1 cellular context compared by ENCODE assay signal in the genomic region with DNA sequence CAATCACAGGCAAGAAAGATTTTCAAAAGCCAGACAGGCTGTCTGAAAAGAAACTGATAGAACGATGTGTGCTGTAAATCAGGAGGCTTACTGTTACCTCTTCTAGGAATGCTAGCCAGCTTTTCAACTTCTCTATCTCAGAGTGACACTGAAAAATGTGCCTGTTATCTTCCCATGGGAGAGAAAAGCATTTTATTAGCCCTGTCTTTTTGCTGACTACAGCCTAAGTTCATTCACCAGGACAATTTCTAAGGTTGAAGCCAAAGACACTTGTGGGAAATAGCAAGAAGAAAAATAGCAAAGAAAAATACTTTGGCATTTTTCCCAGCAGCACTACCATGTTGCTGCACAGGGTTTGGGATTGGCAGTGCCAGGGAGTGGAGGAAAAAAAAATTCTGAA.
A peak's percentile ranks its signal among the peaks of the same experiment; 100 is the strongest.
TF ChIP-seq lines count a peak whose summit lies in the region.

No MANE protein-coding gene starts in this region.

TF ChIP-seq in K562, 482 proteins besides CTCF, POLR2A, EP300 and RAD21 (continues in another document):
- TF ChIP-seq YBX1 (IDR thresholded peaks at IDR 0.05) (no peak), CHD2 (IDR thresholded peaks at IDR 0.05; ENCODE audit: low read depth, low read length) (no peak), FOXP1 (CRISPR knock-in tag; IDR thresholded peaks at IDR 0.05) (no peak), NFIC (IDR thresholded peaks at IDR 0.05) (peak; percentile 26; the same call in 1 of the 2 replicates), HEY1 (CRISPR knock-in tag; IDR thresholded peaks at IDR 0.05; ENCODE audit: borderline replicate concordance) (no peak), NUFIP1 (IDR thresholded peaks at IDR 0.05; ENCODE audit: partially characterized antibody) (no peak), HDAC1 (IDR thresholded peaks at IDR 0.05) (peak in 1 of 2 experiments; percentile 83; a peak in 2 of 4 replicates), U2AF1 (optimal IDR thresholded peaks at IDR 0.05; ENCODE audit: low read depth, low read length) (no peak), STAT5A (IDR thresholded peaks at IDR 0.05; ENCODE audit: borderline replicate concordance, low read length) (peak; percentile 18; the same call in 1 of the 2 replicates), RBM14 (IDR thresholded peaks at IDR 0.05; ENCODE audit: borderline replicate concordance, insufficient read depth, low read depth, low read length) (no peak), SMARCA5 (IDR thresholded peaks at IDR 0.05) (no peak), CCAR2 (IDR thresholded peaks at IDR 0.05; ENCODE audit: low read depth, low read length) (no peak), MTA2 (IDR thresholded peaks at IDR 0.05; ENCODE audit: low read depth) (no peak), CBX3 (IDR thresholded peaks at IDR 0.05; ENCODE audit: borderline replicate concordance in 1 of 2, low read length in 2 of 2) (no peak), RBM17 (IDR thresholded peaks at IDR 0.05; ENCODE audit: borderline replicate concordance, low read depth, low read length) (no peak), FOSL1 (tag; conservative IDR thresholded peaks at IDR 0.05) (no peak), KAT7 (CRISPR knock-in tag; IDR thresholded peaks at IDR 0.05; ENCODE audit: borderline replicate concordance) (no peak), NELFE (IDR thresholded peaks at IDR 0.05; ENCODE audit: insufficient read depth, insufficient read length) (no peak), RBM22 (IDR thresholded peaks at IDR 0.05; ENCODE audit: low read depth, low read length, poor library complexity, severe bottlenecking) (no peak), CSDE1 (IDR thresholded peaks at IDR 0.05) (no peak), ZNF551 (CRISPR knock-in tag; IDR thresholded peaks at IDR 0.05) (no peak), MTA3 (IDR thresholded peaks at IDR 0.05; ENCODE audit: borderline replicate concordance) (no peak), HDAC6 (IDR thresholded peaks at IDR 0.05; ENCODE audit: low read depth, low read length) (no peak), WHSC1 (IDR thresholded peaks at IDR 0.05; ENCODE audit: low read length) (no peak), KLF16 (IDR thresholded peaks at IDR 0.05) (no peak), ZNF253 (CRISPR knock-in tag; conservative IDR thresholded peaks at IDR 0.05) (no peak), OTX1 (CRISPR knock-in tag; IDR thresholded peaks at IDR 0.05) (no peak), KAT2B (IDR thresholded peaks at IDR 0.05; ENCODE audit: low read depth, low read length) (no peak), MCM5 (IDR thresholded peaks at IDR 0.05; ENCODE audit: low read depth) (no peak), ZNF668 (CRISPR knock-in tag; IDR thresholded peaks at IDR 0.05) (no peak), ZBTB7A (IDR thresholded peaks at IDR 0.05; ENCODE audit: borderline replicate concordance, control insufficient read depth, low read depth, low read length) (no peak), MAFK (IDR thresholded peaks at IDR 0.05; ENCODE audit: low read length) (peak; percentile 62), TBL1XR1 (IDR thresholded peaks at IDR 0.05; ENCODE audit: low read length in 2 of 2) (peak in 1 of 2 experiments; percentile 45; a peak in 2 of 4 replicates)
- TF ChIP-seq, protein P1, sequence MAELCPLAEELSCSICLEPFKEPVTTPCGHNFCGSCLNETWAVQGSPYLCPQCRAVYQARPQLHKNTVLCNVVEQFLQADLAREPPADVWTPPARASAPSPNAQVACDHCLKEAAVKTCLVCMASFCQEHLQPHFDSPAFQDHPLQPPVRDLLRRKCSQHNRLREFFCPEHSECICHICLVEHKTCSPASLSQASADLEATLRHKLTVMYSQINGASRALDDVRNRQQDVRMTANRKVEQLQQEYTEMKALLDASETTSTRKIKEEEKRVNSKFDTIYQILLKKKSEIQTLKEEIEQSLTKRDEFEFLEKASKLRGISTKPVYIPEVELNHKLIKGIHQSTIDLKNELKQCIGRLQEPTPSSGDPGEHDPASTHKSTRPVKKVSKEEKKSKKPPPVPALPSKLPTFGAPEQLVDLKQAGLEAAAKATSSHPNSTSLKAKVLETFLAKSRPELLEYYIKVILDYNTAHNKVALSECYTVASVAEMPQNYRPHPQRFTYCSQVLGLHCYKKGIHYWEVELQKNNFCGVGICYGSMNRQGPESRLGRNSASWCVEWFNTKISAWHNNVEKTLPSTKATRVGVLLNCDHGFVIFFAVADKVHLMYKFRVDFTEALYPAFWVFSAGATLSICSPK (IDR thresholded peaks at IDR 0.05; ENCODE audit: borderline replicate concordance), result no peak
- TF ChIP-seq, protein P2, sequence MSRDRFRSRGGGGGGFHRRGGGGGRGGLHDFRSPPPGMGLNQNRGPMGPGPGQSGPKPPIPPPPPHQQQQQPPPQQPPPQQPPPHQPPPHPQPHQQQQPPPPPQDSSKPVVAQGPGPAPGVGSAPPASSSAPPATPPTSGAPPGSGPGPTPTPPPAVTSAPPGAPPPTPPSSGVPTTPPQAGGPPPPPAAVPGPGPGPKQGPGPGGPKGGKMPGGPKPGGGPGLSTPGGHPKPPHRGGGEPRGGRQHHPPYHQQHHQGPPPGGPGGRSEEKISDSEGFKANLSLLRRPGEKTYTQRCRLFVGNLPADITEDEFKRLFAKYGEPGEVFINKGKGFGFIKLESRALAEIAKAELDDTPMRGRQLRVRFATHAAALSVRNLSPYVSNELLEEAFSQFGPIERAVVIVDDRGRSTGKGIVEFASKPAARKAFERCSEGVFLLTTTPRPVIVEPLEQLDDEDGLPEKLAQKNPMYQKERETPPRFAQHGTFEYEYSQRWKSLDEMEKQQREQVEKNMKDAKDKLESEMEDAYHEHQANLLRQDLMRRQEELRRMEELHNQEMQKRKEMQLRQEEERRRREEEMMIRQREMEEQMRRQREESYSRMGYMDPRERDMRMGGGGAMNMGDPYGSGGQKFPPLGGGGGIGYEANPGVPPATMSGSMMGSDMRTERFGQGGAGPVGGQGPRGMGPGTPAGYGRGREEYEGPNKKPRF (IDR thresholded peaks at IDR 0.05; ENCODE audit: low read depth, low read length), result no peak
- TF ChIP-seq, protein P3, sequence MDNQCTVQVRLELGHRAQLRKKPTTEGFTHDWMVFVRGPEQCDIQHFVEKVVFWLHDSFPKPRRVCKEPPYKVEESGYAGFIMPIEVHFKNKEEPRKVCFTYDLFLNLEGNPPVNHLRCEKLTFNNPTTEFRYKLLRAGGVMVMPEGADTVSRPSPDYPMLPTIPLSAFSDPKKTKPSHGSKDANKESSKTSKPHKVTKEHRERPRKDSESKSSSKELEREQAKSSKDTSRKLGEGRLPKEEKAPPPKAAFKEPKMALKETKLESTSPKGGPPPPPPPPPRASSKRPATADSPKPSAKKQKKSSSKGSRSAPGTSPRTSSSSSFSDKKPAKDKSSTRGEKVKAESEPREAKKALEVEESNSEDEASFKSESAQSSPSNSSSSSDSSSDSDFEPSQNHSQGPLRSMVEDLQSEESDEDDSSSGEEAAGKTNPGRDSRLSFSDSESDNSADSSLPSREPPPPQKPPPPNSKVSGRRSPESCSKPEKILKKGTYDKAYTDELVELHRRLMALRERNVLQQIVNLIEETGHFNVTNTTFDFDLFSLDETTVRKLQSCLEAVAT (IDR thresholded peaks at IDR 0.05), result no peak
- TF ChIP-seq, protein P4, sequence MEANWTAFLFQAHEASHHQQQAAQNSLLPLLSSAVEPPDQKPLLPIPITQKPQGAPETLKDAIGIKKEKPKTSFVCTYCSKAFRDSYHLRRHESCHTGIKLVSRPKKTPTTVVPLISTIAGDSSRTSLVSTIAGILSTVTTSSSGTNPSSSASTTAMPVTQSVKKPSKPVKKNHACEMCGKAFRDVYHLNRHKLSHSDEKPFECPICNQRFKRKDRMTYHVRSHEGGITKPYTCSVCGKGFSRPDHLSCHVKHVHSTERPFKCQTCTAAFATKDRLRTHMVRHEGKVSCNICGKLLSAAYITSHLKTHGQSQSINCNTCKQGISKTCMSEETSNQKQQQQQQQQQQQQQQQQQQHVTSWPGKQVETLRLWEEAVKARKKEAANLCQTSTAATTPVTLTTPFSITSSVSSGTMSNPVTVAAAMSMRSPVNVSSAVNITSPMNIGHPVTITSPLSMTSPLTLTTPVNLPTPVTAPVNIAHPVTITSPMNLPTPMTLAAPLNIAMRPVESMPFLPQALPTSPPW (CRISPR knock-in tag; IDR thresholded peaks at IDR 0.05), result no peak
- TF ChIP-seq, protein P5, sequence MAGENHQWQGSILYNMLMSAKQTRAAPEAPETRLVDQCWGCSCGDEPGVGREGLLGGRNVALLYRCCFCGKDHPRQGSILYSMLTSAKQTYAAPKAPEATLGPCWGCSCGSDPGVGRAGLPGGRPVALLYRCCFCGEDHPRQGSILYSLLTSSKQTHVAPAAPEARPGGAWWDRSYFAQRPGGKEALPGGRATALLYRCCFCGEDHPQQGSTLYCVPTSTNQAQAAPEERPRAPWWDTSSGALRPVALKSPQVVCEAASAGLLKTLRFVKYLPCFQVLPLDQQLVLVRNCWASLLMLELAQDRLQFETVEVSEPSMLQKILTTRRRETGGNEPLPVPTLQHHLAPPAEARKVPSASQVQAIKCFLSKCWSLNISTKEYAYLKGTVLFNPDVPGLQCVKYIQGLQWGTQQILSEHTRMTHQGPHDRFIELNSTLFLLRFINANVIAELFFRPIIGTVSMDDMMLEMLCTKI (IDR thresholded peaks at IDR 0.05; ENCODE audit: partially characterized antibody), result no peak
- TF ChIP-seq, protein P6, sequence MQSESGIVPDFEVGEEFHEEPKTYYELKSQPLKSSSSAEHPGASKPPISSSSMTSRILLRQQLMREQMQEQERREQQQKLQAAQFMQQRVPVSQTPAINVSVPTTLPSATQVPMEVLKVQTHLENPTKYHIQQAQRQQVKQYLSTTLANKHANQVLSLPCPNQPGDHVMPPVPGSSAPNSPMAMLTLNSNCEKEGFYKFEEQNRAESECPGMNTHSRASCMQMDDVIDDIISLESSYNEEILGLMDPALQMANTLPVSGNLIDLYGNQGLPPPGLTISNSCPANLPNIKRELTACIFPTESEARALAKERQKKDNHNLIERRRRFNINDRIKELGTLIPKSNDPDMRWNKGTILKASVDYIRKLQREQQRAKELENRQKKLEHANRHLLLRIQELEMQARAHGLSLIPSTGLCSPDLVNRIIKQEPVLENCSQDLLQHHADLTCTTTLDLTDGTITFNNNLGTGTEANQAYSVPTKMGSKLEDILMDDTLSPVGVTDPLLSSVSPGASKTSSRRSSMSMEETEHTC (IDR thresholded peaks at IDR 0.05), result no peak
- TF ChIP-seq, protein P7, sequence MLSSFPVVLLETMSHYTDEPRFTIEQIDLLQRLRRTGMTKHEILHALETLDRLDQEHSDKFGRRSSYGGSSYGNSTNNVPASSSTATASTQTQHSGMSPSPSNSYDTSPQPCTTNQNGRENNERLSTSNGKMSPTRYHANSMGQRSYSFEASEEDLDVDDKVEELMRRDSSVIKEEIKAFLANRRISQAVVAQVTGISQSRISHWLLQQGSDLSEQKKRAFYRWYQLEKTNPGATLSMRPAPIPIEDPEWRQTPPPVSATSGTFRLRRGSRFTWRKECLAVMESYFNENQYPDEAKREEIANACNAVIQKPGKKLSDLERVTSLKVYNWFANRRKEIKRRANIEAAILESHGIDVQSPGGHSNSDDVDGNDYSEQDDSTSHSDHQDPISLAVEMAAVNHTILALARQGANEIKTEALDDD (IDR thresholded peaks at IDR 0.05), result no peak
- TF ChIP-seq, protein P8, sequence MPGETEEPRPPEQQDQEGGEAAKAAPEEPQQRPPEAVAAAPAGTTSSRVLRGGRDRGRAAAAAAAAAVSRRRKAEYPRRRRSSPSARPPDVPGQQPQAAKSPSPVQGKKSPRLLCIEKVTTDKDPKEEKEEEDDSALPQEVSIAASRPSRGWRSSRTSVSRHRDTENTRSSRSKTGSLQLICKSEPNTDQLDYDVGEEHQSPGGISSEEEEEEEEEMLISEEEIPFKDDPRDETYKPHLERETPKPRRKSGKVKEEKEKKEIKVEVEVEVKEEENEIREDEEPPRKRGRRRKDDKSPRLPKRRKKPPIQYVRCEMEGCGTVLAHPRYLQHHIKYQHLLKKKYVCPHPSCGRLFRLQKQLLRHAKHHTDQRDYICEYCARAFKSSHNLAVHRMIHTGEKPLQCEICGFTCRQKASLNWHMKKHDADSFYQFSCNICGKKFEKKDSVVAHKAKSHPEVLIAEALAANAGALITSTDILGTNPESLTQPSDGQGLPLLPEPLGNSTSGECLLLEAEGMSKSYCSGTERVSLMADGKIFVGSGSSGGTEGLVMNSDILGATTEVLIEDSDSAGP (CRISPR knock-in tag; IDR thresholded peaks at IDR 0.05), result no peak
- TF ChIP-seq, protein P9, sequence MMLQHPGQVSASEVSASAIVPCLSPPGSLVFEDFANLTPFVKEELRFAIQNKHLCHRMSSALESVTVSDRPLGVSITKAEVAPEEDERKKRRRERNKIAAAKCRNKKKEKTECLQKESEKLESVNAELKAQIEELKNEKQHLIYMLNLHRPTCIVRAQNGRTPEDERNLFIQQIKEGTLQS (IDR thresholded peaks at IDR 0.05), result no peak
- TF ChIP-seq, protein P9 (CRISPR knock-in tag; conservative IDR thresholded peaks at IDR 0.05), result no peak
- TF ChIP-seq, protein P10, sequence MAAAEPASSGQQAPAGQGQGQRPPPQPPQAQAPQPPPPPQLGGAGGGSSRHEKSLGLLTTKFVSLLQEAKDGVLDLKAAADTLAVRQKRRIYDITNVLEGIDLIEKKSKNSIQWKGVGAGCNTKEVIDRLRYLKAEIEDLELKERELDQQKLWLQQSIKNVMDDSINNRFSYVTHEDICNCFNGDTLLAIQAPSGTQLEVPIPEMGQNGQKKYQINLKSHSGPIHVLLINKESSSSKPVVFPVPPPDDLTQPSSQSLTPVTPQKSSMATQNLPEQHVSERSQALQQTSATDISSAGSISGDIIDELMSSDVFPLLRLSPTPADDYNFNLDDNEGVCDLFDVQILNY (CRISPR knock-in tag; IDR thresholded peaks at IDR 0.05), result no peak
- TF ChIP-seq, protein P11, sequence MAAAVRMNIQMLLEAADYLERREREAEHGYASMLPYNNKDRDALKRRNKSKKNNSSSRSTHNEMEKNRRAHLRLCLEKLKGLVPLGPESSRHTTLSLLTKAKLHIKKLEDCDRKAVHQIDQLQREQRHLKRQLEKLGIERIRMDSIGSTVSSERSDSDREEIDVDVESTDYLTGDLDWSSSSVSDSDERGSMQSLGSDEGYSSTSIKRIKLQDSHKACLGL (CRISPR knock-in tag; IDR thresholded peaks at IDR 0.05; ENCODE audit: borderline replicate concordance, poor library complexity, severe bottlenecking), result no peak
